ENCODE assay signal across 36 cellular contexts in genomic region chr5:36377192-36377591, GRCh38.
"Had no signal": no experiment of that assay in that cellular context is flagged by ENCODE, and none has a peak within 500 bp of the region (broad histone marks: within the 10 kb centered on the region; RNA-seq: fewer than 3 reads in every experiment).

No MANE protein-coding gene starts in this region.

- H3K9me3 Mint-ChIP-seq: activated CD4-positive, alpha-beta memory T cell treated with anti-CD3 and anti-CD28 coated beads for 36 hours; activated CD4-positive, alpha-beta T cell treated with anti-CD3 and anti-CD28 coated beads, Interleukin-2, amount 10 ng/mL, durations not matched to agents 24 days and 14 days; activated CD8-positive, alpha-beta T cell treated with anti-CD3 and anti-CD28 coated beads for 36 hours; activated naive CD4-positive, alpha-beta T cell treated with anti-CD3 and anti-CD28 coated beads, Interleukin-2, amount 10 ng/mL, durations not matched to agents 7 days and 5 days; activated naive CD4-positive, alpha-beta T cell treated with anti-CD3 and anti-CD28 coated beads, Interleukin-2, amount 50 U/mL, for 24 hours; activated naive CD8-positive, alpha-beta T cell treated with anti-CD3 and anti-CD28 coated beads, Interleukin-2, amount 10 ng/mL, durations not matched to agents 7 days and 5 days; activated naive CD8-positive, alpha-beta T cell treated with anti-CD3 and anti-CD28 coated beads, Interleukin-2, amount 50 U/mL, for 24 hours; activated T-cell treated with anti-CD3 and anti-CD28 coated beads, Interleukin-2, amount 50 U/mL, for 4 hours; activated T-cell treated with anti-CD3 and anti-CD28 coated beads, Interleukin-2, amount 50 U/mL, for 72 hours; activated T-helper 2 cell treated with anti-CD3 and anti-CD28 coated beads, Interferon-gamma antibody, Interleukin-2, Interleukin-4, amounts not matched to agents 10 μg/mL and 5 μg/mL and 100 μg/mL, durations not matched to agents 14 hours and 24 hours and 36 hours; brain; central memory CD8-positive, alpha-beta T cell; T-helper 2 cell treated with Interferon-gamma antibody and Interleukin-4, amounts not matched to agents 5 μg/mL and 100 μg/mL, for 36 hours had no signal

- DNase-seq: activated B cell treated with CpG ODN at 0.5 μM for 24 hours; activated CD4-positive, alpha-beta memory T cell treated with anti-CD3 and anti-CD28 coated beads for 36 hours; activated CD4-positive, alpha-beta T cell treated with anti-CD3 and anti-CD28 coated beads for 4 hours; activated CD4-positive, alpha-beta T cell treated with anti-CD3 and anti-CD28 coated beads, Interleukin-2, amount 10 ng/mL, durations not matched to agents 24 days and 14 days; activated CD4-positive, alpha-beta T cell treated with anti-CD3 and anti-CD28 coated beads, Interleukin-2, amount 50 U/mL, for 1 hour; activated CD4-positive, alpha-beta T cell treated with anti-CD3 and anti-CD28 coated beads, Interleukin-2, amount 50 U/mL, for 4 hours; activated CD4-positive, CD25-positive, alpha-beta regulatory T cell treated with anti-CD3 and anti-CD28 coated beads, Interleukin-2, amount 50 U/mL, for 72 hours; activated CD8-positive, alpha-beta memory T cell treated with anti-CD3 and anti-CD28 coated beads, Interleukin-2, amount 50 U/mL, for 4 hours; activated CD8-positive, alpha-beta T cell treated with anti-CD3 and anti-CD28 coated beads for 36 hours; activated effector memory CD4-positive, alpha-beta T cell treated with Interleukin-2 at 50 U/mL for 16 hours; activated gamma-delta T cell; activated naive CD4-positive, alpha-beta T cell treated with anti-CD3 and anti-CD28 coated beads, Interleukin-2, amount 10 ng/mL, durations not matched to agents 7 days and 5 days; activated naive CD4-positive, alpha-beta T cell treated with Interleukin-2 at 50 U/mL for 16 hours; activated naive CD8-positive, alpha-beta T cell treated with anti-CD3 and anti-CD28 coated beads, Interleukin-2, amount 10 ng/mL, durations not matched to agents 7 days and 5 days; activated naive CD8-positive, alpha-beta T cell treated with anti-CD3 and anti-CD28 coated beads, Interleukin-2, amount 50 U/mL, for 24 hours; activated T-cell treated with anti-CD3 and anti-CD28 coated beads for 4 hours; activated T-cell treated with anti-CD3 and anti-CD28 coated beads, Interleukin-2, amount 50 U/mL, for 1 hour; activated T-cell treated with anti-CD3 and anti-CD28 coated beads, Interleukin-2, amount 50 U/mL, for 4 hours; activated T-cell treated with anti-CD3 and anti-CD28 coated beads, Interleukin-2, amount 50 U/mL, for 72 hours; amygdala; anterior cingulate cortex; cerebellar nuclear complex; colonic mucosa; T-helper 2 cell; T-helper 9 cell had no signal

- H3K4me3 Mint-ChIP-seq: activated B cell treated with CpG ODN at 0.5 μM for 24 hours; activated CD4-positive, alpha-beta memory T cell treated with anti-CD3 and anti-CD28 coated beads for 36 hours; activated CD4-positive, alpha-beta T cell treated with anti-CD3 and anti-CD28 coated beads, Interleukin-2, amount 10 ng/mL, durations not matched to agents 24 days and 14 days; activated CD8-positive, alpha-beta T cell treated with anti-CD3 and anti-CD28 coated beads for 36 hours; activated naive CD4-positive, alpha-beta T cell treated with anti-CD3 and anti-CD28 coated beads, Interleukin-2, amount 10 ng/mL, durations not matched to agents 7 days and 5 days; activated naive CD4-positive, alpha-beta T cell treated with anti-CD3 and anti-CD28 coated beads, Interleukin-2, amount 50 U/mL, for 24 hours; activated naive CD8-positive, alpha-beta T cell; activated naive CD8-positive, alpha-beta T cell treated with anti-CD3 and anti-CD28 coated beads, Interleukin-2, amount 10 ng/mL, durations not matched to agents 7 days and 5 days; activated naive CD8-positive, alpha-beta T cell treated with anti-CD3 and anti-CD28 coated beads, Interleukin-2, amount 50 U/mL, for 24 hours; activated T-cell treated with anti-CD3 and anti-CD28 coated beads, Interleukin-2, amount 50 U/mL, for 4 hours; activated T-cell treated with anti-CD3 and anti-CD28 coated beads, Interleukin-2, amount 50 U/mL, for 72 hours; brain; central memory CD8-positive, alpha-beta T cell; T-helper 2 cell treated with Interferon-gamma antibody and Interleukin-4, amounts not matched to agents 5 μg/mL and 100 μg/mL, for 36 hours had no signal

- H3K4me1 ChIP-seq: ascending aorta, colonic mucosa had no signal

- H3K4me3 ChIP-seq: ascending aorta, cardiac muscle cell, colonic mucosa had no signal

- H3K36me3 Mint-ChIP-seq: activated CD4-positive, alpha-beta memory T cell treated with anti-CD3 and anti-CD28 coated beads for 36 hours; activated naive CD4-positive, alpha-beta T cell treated with anti-CD3 and anti-CD28 coated beads, Interleukin-2, amount 10 ng/mL, durations not matched to agents 7 days and 5 days; activated naive CD4-positive, alpha-beta T cell treated with anti-CD3 and anti-CD28 coated beads, Interleukin-2, amount 50 U/mL, for 24 hours; activated naive CD8-positive, alpha-beta T cell; activated naive CD8-positive, alpha-beta T cell treated with anti-CD3 and anti-CD28 coated beads, Interleukin-2, amount 10 ng/mL, durations not matched to agents 7 days and 5 days; brain had no signal

- H3K9me3 ChIP-seq: ascending aorta, colonic mucosa had no signal

- H3K36me3 ChIP-seq: ascending aorta, cardiac muscle cell, colonic mucosa had no signal

- H3K27ac Mint-ChIP-seq: activated B cell treated with CpG ODN at 0.5 μM for 24 hours; activated CD4-positive, alpha-beta memory T cell treated with anti-CD3 and anti-CD28 coated beads for 36 hours; activated CD4-positive, alpha-beta T cell treated with anti-CD3 and anti-CD28 coated beads, Interleukin-2, amount 10 ng/mL, durations not matched to agents 24 days and 14 days; activated CD8-positive, alpha-beta T cell treated with anti-CD3 and anti-CD28 coated beads for 36 hours; activated naive CD4-positive, alpha-beta T cell treated with anti-CD3 and anti-CD28 coated beads, Interleukin-2, amount 10 ng/mL, durations not matched to agents 7 days and 5 days; activated naive CD4-positive, alpha-beta T cell treated with anti-CD3 and anti-CD28 coated beads, Interleukin-2, amount 50 U/mL, for 24 hours; activated naive CD8-positive, alpha-beta T cell; activated naive CD8-positive, alpha-beta T cell treated with anti-CD3 and anti-CD28 coated beads, Interleukin-2, amount 10 ng/mL, durations not matched to agents 7 days and 5 days; activated naive CD8-positive, alpha-beta T cell treated with anti-CD3 and anti-CD28 coated beads, Interleukin-2, amount 50 U/mL, for 24 hours; activated T-cell treated with anti-CD3 and anti-CD28 coated beads, Interleukin-2, amount 50 U/mL, for 72 hours; activated T-helper 2 cell treated with anti-CD3 and anti-CD28 coated beads, Interferon-gamma antibody, Interleukin-2, Interleukin-4, amounts not matched to agents 10 μg/mL and 5 μg/mL and 100 μg/mL, durations not matched to agents 14 hours and 24 hours and 36 hours; brain; T-helper 2 cell treated with Interferon-gamma antibody and Interleukin-4, amounts not matched to agents 5 μg/mL and 100 μg/mL, for 36 hours had no signal

- H3K27me3 Mint-ChIP-seq: activated B cell treated with CpG ODN at 0.5 μM for 24 hours; activated CD4-positive, alpha-beta T cell treated with anti-CD3 and anti-CD28 coated beads, Interleukin-2, amount 10 ng/mL, durations not matched to agents 24 days and 14 days; activated naive CD8-positive, alpha-beta T cell treated with anti-CD3 and anti-CD28 coated beads, Interleukin-2, amount 50 U/mL, for 24 hours had no signal

- H3K27me3 ChIP-seq: ascending aorta, cardiac muscle cell, colonic mucosa had no signal

- FAIRE-seq: bronchial epithelial cell, TTC549 had no signal

- H3K4me1 Mint-ChIP-seq: activated B cell treated with CpG ODN at 0.5 μM for 24 hours; activated CD4-positive, alpha-beta T cell treated with anti-CD3 and anti-CD28 coated beads, Interleukin-2, amount 10 ng/mL, durations not matched to agents 24 days and 14 days; activated naive CD4-positive, alpha-beta T cell treated with anti-CD3 and anti-CD28 coated beads, Interleukin-2, amount 10 ng/mL, durations not matched to agents 7 days and 5 days; activated naive CD4-positive, alpha-beta T cell treated with anti-CD3 and anti-CD28 coated beads, Interleukin-2, amount 50 U/mL, for 24 hours; activated naive CD8-positive, alpha-beta T cell treated with anti-CD3 and anti-CD28 coated beads, Interleukin-2, amount 10 ng/mL, durations not matched to agents 7 days and 5 days; activated naive CD8-positive, alpha-beta T cell treated with anti-CD3 and anti-CD28 coated beads, Interleukin-2, amount 50 U/mL, for 24 hours; brain; central memory CD8-positive, alpha-beta T cell had no signal

- H3K27ac ChIP-seq: ascending aorta, cardiac muscle cell, colonic mucosa, VCaP had no signal
